Comparison of ENCODE assay signal across 13 cellular contexts in the genomic region with DNA sequence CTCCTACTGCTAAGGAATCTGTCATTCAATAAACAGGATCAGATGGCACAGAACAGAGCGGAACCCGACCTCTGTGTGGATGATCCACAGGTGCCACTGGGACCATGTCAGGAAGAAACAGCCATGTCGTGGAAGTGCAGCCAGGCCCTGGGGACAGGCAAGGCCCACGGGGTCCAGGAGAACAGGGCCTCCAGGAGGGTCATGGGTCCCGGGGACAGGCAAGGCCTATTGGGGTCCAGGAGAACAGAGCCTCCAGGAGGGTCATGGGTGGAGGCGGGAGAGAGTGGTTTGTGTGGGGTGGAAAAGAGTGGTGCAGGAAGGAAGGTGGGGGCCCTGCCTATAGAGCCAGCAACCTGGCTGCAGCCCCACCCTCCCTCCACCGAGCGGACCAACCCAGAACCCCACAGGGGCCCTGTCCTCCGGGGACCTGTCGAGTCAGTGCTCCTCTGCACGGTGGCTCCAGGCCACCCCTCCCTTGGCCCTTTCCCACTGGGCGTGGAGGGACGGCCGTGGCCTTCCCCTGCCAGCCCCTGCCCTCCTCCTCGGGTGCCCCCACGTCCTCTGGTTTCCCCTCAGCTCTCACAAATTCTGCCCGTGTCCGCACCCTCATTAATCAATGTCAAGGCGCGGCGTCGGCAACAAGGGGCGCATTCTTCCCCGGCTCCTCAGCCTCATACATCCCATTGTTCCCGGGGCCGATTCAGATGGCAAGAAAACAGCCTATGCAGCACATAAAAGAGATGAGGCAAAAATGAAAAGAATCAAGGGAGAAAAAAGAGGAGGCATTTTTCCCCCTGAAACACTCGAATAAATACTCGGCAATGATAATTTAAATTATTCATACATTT.
"Had no signal": no experiment of that assay in that cellular context is flagged by ENCODE, and none has a peak within 500 bp of the region (broad histone marks: within the 10 kb centered on the region; RNA-seq: fewer than 3 reads in every experiment).

No MANE protein-coding gene starts in this region.

- ATAC-seq: activated naive CD4-positive, alpha-beta T cell treated with anti-CD3 and anti-CD28 coated beads, Interleukin-2, amount 50 U/mL, for 72 hours; gastroesophageal sphincter; lower lobe of right lung; naive thymus-derived CD4-positive, alpha-beta T cell; right lobe of liver; stimulated activated memory B cell treated with anti-CD40 and anti-IgM and Interleukin-4, amounts not matched to agents 10 μg/mL and 1 μg/mL and 100 μg/mL, for 72 hours had no signal

- H3K27ac ChIP-seq: lower lobe of right lung, prostate gland, right lobe of liver, spleen, suprapubic skin had no signal

- H3K36me3 ChIP-seq: gastroesophageal sphincter, lower lobe of right lung, prostate gland, right lobe of liver, spleen, suprapubic skin had no signal

- H3K4me3 Mint-ChIP-seq: naive thymus-derived CD4-positive, alpha-beta T cell; stimulated activated memory B cell treated with anti-CD40 and anti-IgM and Interleukin-4, amounts not matched to agents 10 μg/mL and 1 μg/mL and 100 μg/mL, for 72 hours; T-helper 2 cell treated with Interferon-gamma antibody and Interleukin-4, amounts not matched to agents 5 μg/mL and 100 μg/mL, for 36 hours had no signal

- H3K27ac Mint-ChIP-seq: naive thymus-derived CD4-positive, alpha-beta T cell; stimulated activated memory B cell treated with anti-CD40 and anti-IgM and Interleukin-4, amounts not matched to agents 10 μg/mL and 1 μg/mL and 100 μg/mL, for 72 hours; T-helper 2 cell treated with Interferon-gamma antibody and Interleukin-4, amounts not matched to agents 5 μg/mL and 100 μg/mL, for 36 hours had no signal

- H3K9me3 Mint-ChIP-seq: activated naive CD4-positive, alpha-beta T cell treated with anti-CD3 and anti-CD28 coated beads, Interleukin-2, amount 50 U/mL, for 72 hours; stimulated activated memory B cell treated with anti-CD40 and anti-IgM and Interleukin-4, amounts not matched to agents 10 μg/mL and 1 μg/mL and 100 μg/mL, for 72 hours; T-helper 2 cell treated with Interferon-gamma antibody and Interleukin-4, amounts not matched to agents 5 μg/mL and 100 μg/mL, for 36 hours had no signal

- H3K9me3 ChIP-seq: gastroesophageal sphincter, lower lobe of right lung, prostate gland, right lobe of liver, spleen, suprapubic skin had no signal

- H3K4me1 ChIP-seq: prostate gland, spleen had no signal

- H3K27me3 ChIP-seq: right lobe of liver had no signal

- DNase-seq: activated T-cell treated with anti-CD3 and anti-CD28 coated beads, Interleukin-2, amount 50 U/mL, for 1 hour; lower lobe of right lung; naive thymus-derived CD4-positive, alpha-beta T cell; right lobe of liver; spleen; stimulated activated CD4-positive, alpha-beta T cell treated with anti-CD3 and anti-CD28 coated beads, Interleukin-1b, Interleukin-23, amount 100 ng/mL, for 48 hours; SW 1271 had no signal

- H3K4me3 ChIP-seq: gastroesophageal sphincter, lower lobe of right lung, prostate gland, right lobe of liver, spleen, suprapubic skin had no signal

- H3K4me1 Mint-ChIP-seq: naive thymus-derived CD4-positive, alpha-beta T cell; stimulated activated memory B cell treated with anti-CD40 and anti-IgM and Interleukin-4, amounts not matched to agents 10 μg/mL and 1 μg/mL and 100 μg/mL, for 72 hours had no signal

- H3K36me3 Mint-ChIP-seq: activated naive CD4-positive, alpha-beta T cell treated with anti-CD3 and anti-CD28 coated beads, Interleukin-2, amount 50 U/mL, for 72 hours; naive thymus-derived CD4-positive, alpha-beta T cell; stimulated activated memory B cell treated with anti-CD40 and anti-IgM and Interleukin-4, amounts not matched to agents 10 μg/mL and 1 μg/mL and 100 μg/mL, for 72 hours had no signal
